In the genomic region with DNA sequence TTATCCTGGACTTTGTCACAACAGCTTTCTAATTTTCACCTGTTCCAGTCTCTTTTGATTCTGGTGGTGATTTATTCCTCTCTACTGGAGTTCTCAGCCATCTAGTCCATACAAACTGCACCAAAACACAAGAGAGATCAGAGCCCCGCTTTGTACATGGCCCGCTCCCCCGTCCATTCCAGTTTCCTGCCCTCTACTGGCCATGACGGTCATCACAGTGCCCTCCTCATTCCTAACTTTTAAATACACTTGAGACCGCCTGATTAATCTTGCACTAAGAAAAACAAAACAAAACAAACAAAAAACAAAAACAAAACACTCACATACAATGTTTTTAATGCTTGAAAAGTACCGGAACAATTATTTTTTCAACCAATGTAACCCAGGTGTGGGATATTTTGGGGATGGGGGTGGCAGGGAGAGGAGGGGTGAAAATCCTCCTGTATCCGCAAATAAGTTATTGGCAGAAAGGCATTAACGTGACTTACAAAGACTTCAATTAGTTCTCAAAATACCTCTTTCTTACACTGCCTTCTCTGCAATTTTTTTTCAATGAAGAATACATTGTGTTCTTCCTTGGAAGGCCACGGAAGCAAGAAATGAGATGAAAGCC, we compare ENCODE assay signal across 8 cellular contexts.
DNase-seq lines count a peak whose midpoint lies in the region; ATAC-seq, FAIRE-seq and TF ChIP-seq lines count a peak whose summit lies in the region.

No MANE protein-coding gene starts in this region.

- peak; percentile 51 for ATAC-seq in foreskin keratinocyte
- ATAC-seq in upper lobe of right lung, result peak; percentile 55

- no peaks in the 10 kb centered on the region for H3K9me3 ChIP-seq in OCI-LY1 (ENCODE audit: low read length)
- H3K9me3 ChIP-seq in upper lobe of right lung, result no peaks in the 10 kb centered on the region
- H3K9me3 ChIP-seq in CD8-positive, alpha-beta memory T cell (ENCODE audit: low read length), result no peaks in the 10 kb centered on the region

- H3K4me3 Mint-ChIP-seq in CD8-positive, alpha-beta memory T cell, result no peak overlapping the region

- DNase-seq in D341Med (ENCODE audit: low spot score) (peak; percentile 68), H54 (ENCODE audit: insufficient read length, low spot score) (peak; percentile 12), foreskin keratinocyte (no peak), upper lobe of right lung (no peak), cerebellum (ENCODE audit: low spot score) (no peak), SHP77 treated with DMSO at 0.1 percent for 48 hours (lab: John Stamatoyannopoulos, UW) (no peak)
- DNase-seq in CD8-positive, alpha-beta memory T cell, result no peak

- no peak overlapping the region for H3K4me3 ChIP-seq in OCI-LY1 (ENCODE audit: low read depth, low read length, poor library complexity, severe bottlenecking)
- H3K4me3 ChIP-seq in upper lobe of right lung, result no peak overlapping the region
- H3K4me3 ChIP-seq in CD8-positive, alpha-beta memory T cell (ENCODE audit: low read length), result no peak overlapping the region

- no peaks in the 10 kb centered on the region for H4K20me1 ChIP-seq in OCI-LY1 (ENCODE audit: insufficient read depth, low read length)

- TF ChIP-seq CTCF in OCI-LY1 (IDR thresholded peaks at IDR 0.05; ENCODE audit: low read length) (peak; percentile 59), foreskin keratinocyte (conservative IDR thresholded peaks at IDR 0.05) (peak; percentile 58), upper lobe of right lung (IDR thresholded peaks at IDR 0.05) (peak; percentile 42)

- no peak overlapping the region for H2AFZ ChIP-seq in OCI-LY1 (ENCODE audit: low read length)

- H3K27ac ChIP-seq in OCI-LY1 (ENCODE audit: low read depth, low read length, poor library complexity, severe bottlenecking) (no peak overlapping the region), foreskin keratinocyte (no peak overlapping the region), upper lobe of right lung (no peak overlapping the region)
- no peak overlapping the region for H3K27ac ChIP-seq in CD8-positive, alpha-beta memory T cell (ENCODE audit: low read depth, low read length)

- H3K27me3 ChIP-seq in OCI-LY1 (ENCODE audit: insufficient read depth, low read length) (no peaks in the 10 kb centered on the region), foreskin keratinocyte (peaks cover 24% of the 10 kb centered on the region), upper lobe of right lung (no peaks in the 10 kb centered on the region)
- H3K27me3 ChIP-seq in CD8-positive, alpha-beta memory T cell (ENCODE audit: insufficient read depth, low read length, poor library complexity, severe bottlenecking), result no peaks in the 10 kb centered on the region

- H3K9me3 Mint-ChIP-seq in CD8-positive, alpha-beta memory T cell, result no peaks in the 10 kb centered on the region

- POLR2A ChIA-PET in CD8-positive, alpha-beta memory T cell (lab: Charles Lee), result no interaction called here

- H3K9ac ChIP-seq in OCI-LY1 (ENCODE audit: low read length), result no peak overlapping the region

- CTCF ChIA-PET in CD8-positive, alpha-beta memory T cell (lab: Charles Lee), result no interaction called here

- FAIRE-seq in H54 (lab: Jason Lieb, UNC), result peak; percentile 93

- intact Hi-C loops in upper lobe of right lung (cut with DNase I), result no loop called here

- peaks cover 7 to 31% of the 10 kb centered on the region in 2 donors for H3K27me3 Mint-ChIP-seq in CD8-positive, alpha-beta memory T cell

- TF ChIP-seq POLR2A in H54 (IDR thresholded peaks at IDR 0.05; ENCODE audit: low read depth, low read length), result no peak

- no peaks in the 10 kb centered on the region for H3F3A ChIP-seq in OCI-LY1 (ENCODE audit: insufficient read depth, low read length)

- no peaks in the 10 kb centered on the region for H3K9me2 ChIP-seq in OCI-LY1 (ENCODE audit: low read depth, low read length)

- H3K79me2 ChIP-seq in OCI-LY1 (ENCODE audit: insufficient read depth, low read length), result no peaks in the 10 kb centered on the region

- no peaks in the 10 kb centered on the region for H3K4me1 Mint-ChIP-seq in CD8-positive, alpha-beta memory T cell

- H3K4me2 ChIP-seq in OCI-LY1 (ENCODE audit: low read length), result no peak overlapping the region

- no peak overlapping the region for H3K27ac Mint-ChIP-seq in CD8-positive, alpha-beta memory T cell

- H3K36me3 ChIP-seq in OCI-LY1 (ENCODE audit: insufficient read depth, low read length), result no peaks in the 10 kb centered on the region
- H3K36me3 ChIP-seq in upper lobe of right lung, result no peaks in the 10 kb centered on the region
- H3K36me3 ChIP-seq in CD8-positive, alpha-beta memory T cell (ENCODE audit: insufficient read depth, low read length), result no peaks in the 10 kb centered on the region

- no peaks in the 10 kb centered on the region for H3K36me3 Mint-ChIP-seq in CD8-positive, alpha-beta memory T cell

- H3K4me1 ChIP-seq in OCI-LY1 (ENCODE audit: insufficient read depth, low read length, severe bottlenecking) (no peaks in the 10 kb centered on the region), foreskin keratinocyte (no peaks in the 10 kb centered on the region), upper lobe of right lung (no peaks in the 10 kb centered on the region)
- H3K4me1 ChIP-seq in CD8-positive, alpha-beta memory T cell (ENCODE audit: insufficient read depth, low read length), result no peaks in the 10 kb centered on the region

Comparison
In these comparisons a context has a peak if more than half of its experiments do, and no peak if none do; other contexts are left out.
1. DNase-seq: peak in D341Med (single experiment) and H54 (single experiment); none in foreskin keratinocyte (0 of 2), upper lobe of right lung (single experiment), cerebellum (single experiment), CD8-positive, alpha-beta memory T cell (0 of 5) and SHP77 treated with DMSO at 0.1 percent for 48 hours (single experiment).
2. Peak in every context shown above with its lines, with median percentiles within 50 percentile points of each other: CTCF ChIP-seq.